In genomic region chr15:40045572-40046217, GRCh38 we compare ENCODE assay signal across 8 cellular contexts. TPM values are rescaled to one million over a fixed set of nuclear protein-coding genes. Genes with fewer than 3 reads are reported as not detected.
DNase-seq lines count a peak whose midpoint lies in the region; ATAC-seq and TF ChIP-seq lines count a peak whose summit lies in the region.

No MANE protein-coding gene starts in this region.

- H3K27me3 ChIP-seq in RWPE2 (ENCODE audit: insufficient read depth, poor library complexity, severe bottlenecking) (no peaks in the 10 kb centered on the region), left lung (no peaks in the 10 kb centered on the region)

- ATAC-seq in stimulated activated naive CD8-positive, alpha-beta T cell treated with anti-CD3 and anti-CD28 coated beads, Interleukin-15, Interleukin-2, amounts not matched to agents 100 U/mL and 50 U/mL, for 24 hours = no peak
- 0 out of 3 replicates have a peak, but pooled peaks have one; percentile 1 for ATAC-seq in RWPE2 (ENCODE audit: low read depth)
- ATAC-seq in left lung = peak; percentile 3

- H3K36me3 Mint-ChIP-seq in stimulated activated naive CD8-positive, alpha-beta T cell treated with anti-CD3 and anti-CD28 coated beads, Interleukin-15, Interleukin-2, amounts not matched to agents 100 ng/mL and 50 ng/mL, for 24 hours (ENCODE audit: low read depth) = peaks cover 4% of the 10 kb centered on the region

- H3K36me3 ChIP-seq in RWPE2 (ENCODE audit: low read depth) (no peaks in the 10 kb centered on the region), left lung (no peaks in the 10 kb centered on the region)

- H3K27ac Mint-ChIP-seq in stimulated activated naive CD8-positive, alpha-beta T cell treated with anti-CD3 and anti-CD28 coated beads, Interleukin-15, Interleukin-2, amounts not matched to agents 100 ng/mL and 50 ng/mL, for 24 hours = peak overlapping the region; percentile 69

- H3K4me3 ChIP-seq in RWPE2 (ENCODE audit: severe bottlenecking) = no peak overlapping the region
- no peak overlapping the region for H3K4me3 ChIP-seq in left lung
- H3K4me3 ChIP-seq in foreskin fibroblast (ENCODE audit: low read depth in 1 of 2, low read length in 2 of 2) = no peak overlapping the region

- DNase-seq in stimulated activated naive CD8-positive, alpha-beta T cell treated with anti-CD3 and anti-CD28 coated beads, Interleukin-15, Interleukin-2, amounts not matched to agents 100 U/mL and 50 U/mL, for 24 hours = no peak
- DNase-seq in RWPE2 (ENCODE audit: low spot score) (no peak), left lung (no peak), foreskin fibroblast (no peak), CD1c-positive myeloid dendritic cell (ENCODE audit: extremely low spot score) (no peak), HPDE6-E6E7 (ENCODE audit: extremely low spot score) (no peak), activated gamma-delta T cell treated with Interleukin-2 at 50 U/mL for 16 hours (no peak)

- H3K27ac ChIP-seq in RWPE2 (ENCODE audit: poor library complexity, severe bottlenecking) (peak overlapping the region; percentile 8), left lung (peak overlapping the region; percentile 58 to 62)

- no peaks in the 10 kb centered on the region for H3K9me3 Mint-ChIP-seq in stimulated activated naive CD8-positive, alpha-beta T cell treated with anti-CD3 and anti-CD28 coated beads, Interleukin-15, Interleukin-2, amounts not matched to agents 100 ng/mL and 50 ng/mL, for 24 hours

- H3K4me1 Mint-ChIP-seq in stimulated activated naive CD8-positive, alpha-beta T cell treated with anti-CD3 and anti-CD28 coated beads, Interleukin-15, Interleukin-2, amounts not matched to agents 100 ng/mL and 50 ng/mL, for 24 hours (ENCODE audit: low read depth) = peaks cover 75% of the 10 kb centered on the region

- H3K9me3 ChIP-seq in RWPE2 (ENCODE audit: severe bottlenecking) (no peaks in the 10 kb centered on the region), left lung (no peaks in the 10 kb centered on the region)

- H3K27me3 Mint-ChIP-seq in stimulated activated naive CD8-positive, alpha-beta T cell treated with anti-CD3 and anti-CD28 coated beads, Interleukin-15, Interleukin-2, amounts not matched to agents 100 ng/mL and 50 ng/mL, for 24 hours = no peaks in the 10 kb centered on the region

- H3K4me1 ChIP-seq in RWPE2 (ENCODE audit: insufficient read depth, poor library complexity, severe bottlenecking) (peaks cover 27% of the 10 kb centered on the region), left lung (peaks cover 25 to 58% of the 10 kb centered on the region in 2 donors)

- TF ChIP-seq CTCF in RWPE2 (IDR thresholded peaks at IDR 0.05; ENCODE audit: poor library complexity, severe bottlenecking) (no peak), left lung (IDR thresholded peaks at IDR 0.05) (no peak), foreskin fibroblast (IDR thresholded peaks at IDR 0.05; ENCODE audit: low read depth, low read length) (no peak)

- H3K4me3 Mint-ChIP-seq in stimulated activated naive CD8-positive, alpha-beta T cell treated with anti-CD3 and anti-CD28 coated beads, Interleukin-15, Interleukin-2, amounts not matched to agents 100 ng/mL and 50 ng/mL, for 24 hours = no peak overlapping the region

- intact Hi-C loops in left lung (cut with DNase I) = loop anchor here in 1 of 2 donors (5.0 kb wide), 2 partner anchors 62 to 227 kb away; partner anchors contain the start of gene BMF

RNA-seq across cellular contexts. Expression of gene SRP14, which starts 6.7 kb away (rescaled TPM):
- 100 to 1,000 TPM; 159 to 166 TPM for total RNA-seq in left lung
